ENCODE assay signal across 29 cellular contexts in the genomic region with DNA sequence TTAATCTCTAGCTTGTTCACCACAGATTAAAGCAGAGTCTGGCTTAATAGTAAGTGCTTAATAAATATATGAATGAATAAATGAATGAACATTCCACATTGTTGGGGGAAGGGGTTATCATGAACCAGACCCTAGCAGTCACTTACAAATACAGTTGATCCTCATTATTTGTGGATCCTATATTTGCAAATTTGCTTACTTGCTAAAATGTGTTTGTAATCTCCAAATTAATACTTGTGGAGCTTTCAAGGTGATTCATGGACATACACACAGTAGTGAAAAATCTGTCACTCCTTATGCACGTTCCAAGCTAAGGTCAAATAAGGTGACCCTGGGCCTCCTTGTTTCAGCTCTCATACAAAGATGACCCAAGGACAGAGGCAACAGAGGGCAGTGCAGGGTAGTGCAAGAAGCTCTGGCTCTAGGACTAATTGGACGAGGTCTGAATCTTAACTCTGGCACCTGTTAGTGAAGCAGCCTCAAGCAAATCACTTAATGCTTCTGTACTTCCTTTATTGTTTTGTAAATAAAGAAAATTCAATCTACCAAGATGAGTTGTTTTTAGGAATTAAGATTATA.
A peak's percentile ranks its signal among the peaks of the same experiment; 100 is the strongest.
DNase-seq lines count a peak whose midpoint lies in the region; ATAC-seq and TF ChIP-seq lines count a peak whose summit lies in the region.
"Had no signal": no experiment of that assay in that cellular context is flagged by ENCODE, and none has a peak within 500 bp of the region (broad histone marks: within the 10 kb centered on the region; RNA-seq: fewer than 3 reads in every experiment).

No MANE protein-coding gene starts in this region.

- no TSS peak for BruUV-seq in OCI-LY7 (replicated peaks; lab: Mats Ljungman, UMichigan)

- no peak overlapping the region for H3K4me2 ChIP-seq in OCI-LY7 (ENCODE audit: low read length)
- H3K4me2 ChIP-seq: smooth muscle cell had no signal

- WGBS in right cardiac atrium = 55% methylated on average over 2 of the region's 2 CpGs

- H3K79me2 ChIP-seq in OCI-LY7 (ENCODE audit: insufficient read depth, low read depth, low read length) = no peaks in the 10 kb centered on the region

- no peak overlapping the region for H2AFZ ChIP-seq in OCI-LY7 (ENCODE audit: low read length)
- H2AFZ ChIP-seq: GM23248 had no signal

- TF ChIP-seq CTCF in OCI-LY7 (conservative IDR thresholded peaks at IDR 0.05; ENCODE audit: low read length) = no peak
- TF ChIP-seq CTCF in left lung (IDR thresholded peaks at IDR 0.05) = no peak

- no peak overlapping the region for H3K4me3 Mint-ChIP-seq in activated naive CD4-positive, alpha-beta T cell treated with anti-CD3 and anti-CD28 coated beads, Interleukin-2, amount 10 ng/mL, durations not matched to agents 7 days and 5 days
- H3K4me3 Mint-ChIP-seq: activated CD4-positive, alpha-beta memory T cell treated with anti-CD3 and anti-CD28 coated beads for 36 hours; activated T-helper 1 cell treated with anti-CD3 and anti-CD28 coated beads, Interleukin-12 subunit alpha, Interleukin-12 subunit beta, Interleukin-2, Interleukin-4 antibody, amounts not matched to agents 30 ng/mL and 10 ng/mL and 1 ng/mL, durations not matched to agents 14 hours and 24 hours and 36 hours; central memory CD8-positive, alpha-beta T cell; dendritic cell treated with granulocyte-macrophage colony-stimulating factor and Interleukin-4, amounts not matched to agents 40 ng/mL and 50 ng/mL, for 4 days; HFFc6; nephron; T-helper 1 cell treated with Interleukin-12 subunit alpha and Interleukin-12 subunit beta and Interleukin-4 antibody, amounts not matched to agents 30 μg/mL and 1 μg/mL, for 36 hours had no signal

- no peaks in the 10 kb centered on the region for H3K9me3 Mint-ChIP-seq in activated naive CD4-positive, alpha-beta T cell treated with anti-CD3 and anti-CD28 coated beads, Interleukin-2, amount 10 ng/mL, durations not matched to agents 7 days and 5 days
- H3K9me3 Mint-ChIP-seq: activated CD4-positive, alpha-beta memory T cell treated with anti-CD3 and anti-CD28 coated beads for 36 hours; activated T-helper 1 cell treated with anti-CD3 and anti-CD28 coated beads, Interleukin-12 subunit alpha, Interleukin-12 subunit beta, Interleukin-2, Interleukin-4 antibody, amounts not matched to agents 30 ng/mL and 10 ng/mL and 1 ng/mL, durations not matched to agents 14 hours and 24 hours and 36 hours; central memory CD8-positive, alpha-beta T cell; dendritic cell treated with granulocyte-macrophage colony-stimulating factor and Interleukin-4, amounts not matched to agents 40 ng/mL and 50 ng/mL, for 4 days; HFFc6; T-helper 1 cell treated with Interleukin-12 subunit alpha and Interleukin-12 subunit beta and Interleukin-4 antibody, amounts not matched to agents 30 μg/mL and 1 μg/mL, for 36 hours had no signal

- peaks cover 8% of the 10 kb centered on the region for H3K27me3 Mint-ChIP-seq in activated naive CD4-positive, alpha-beta T cell treated with anti-CD3 and anti-CD28 coated beads, Interleukin-2, amount 10 ng/mL, durations not matched to agents 7 days and 5 days

- peak; percentile 46 for ATAC-seq in Right ventricle myocardium superior (ENCODE audit: poor library complexity)
- no peak for ATAC-seq in right cardiac atrium
- ATAC-seq in left lung = peak; percentile 80
- no peak for ATAC-seq in GM21390 (IDR thresholded peaks at IDR 0.05; ENCODE audit: unreplicated experiment)
- ATAC-seq in GM21786 (IDR thresholded peaks at IDR 0.05; ENCODE audit: unreplicated experiment) = no peak
- ATAC-seq in GM21717 (IDR thresholded peaks at IDR 0.05; ENCODE audit: unreplicated experiment) = no peak
- ATAC-seq: esophagus mucosa, mucosa of descending colon had no signal

- H3K27ac Mint-ChIP-seq in activated naive CD4-positive, alpha-beta T cell treated with anti-CD3 and anti-CD28 coated beads, Interleukin-2, amount 10 ng/mL, durations not matched to agents 7 days and 5 days = no peak overlapping the region
- H3K27ac Mint-ChIP-seq: activated CD4-positive, alpha-beta memory T cell treated with anti-CD3 and anti-CD28 coated beads for 36 hours; activated T-helper 1 cell treated with anti-CD3 and anti-CD28 coated beads, Interleukin-12 subunit alpha, Interleukin-12 subunit beta, Interleukin-2, Interleukin-4 antibody, amounts not matched to agents 30 ng/mL and 10 ng/mL and 1 ng/mL, durations not matched to agents 14 hours and 24 hours and 36 hours; dendritic cell treated with granulocyte-macrophage colony-stimulating factor and Interleukin-4, amounts not matched to agents 40 ng/mL and 50 ng/mL, for 4 days; HFFc6; nephron; T-helper 1 cell treated with Interleukin-12 subunit alpha and Interleukin-12 subunit beta and Interleukin-4 antibody, amounts not matched to agents 30 μg/mL and 1 μg/mL, for 36 hours had no signal

- H3K4me1 Mint-ChIP-seq in activated naive CD4-positive, alpha-beta T cell treated with anti-CD3 and anti-CD28 coated beads, Interleukin-2, amount 10 ng/mL, durations not matched to agents 7 days and 5 days = no peaks in the 10 kb centered on the region
- H3K4me1 Mint-ChIP-seq: central memory CD8-positive, alpha-beta T cell; nephron had no signal

- intact Hi-C loops in Right ventricle myocardium superior (cut with DNase I) (no loop called here), right cardiac atrium (cut with DNase I) (no loop called here), OCI-LY7 (cut with micrococcal nuclease; ENCODE audit: unreplicated experiment) (no loop called here), left lung (cut with DNase I) (no loop called here)

- no peaks in the 10 kb centered on the region for H4K20me1 ChIP-seq in OCI-LY7 (ENCODE audit: insufficient read depth, low read length)

- no peaks in the 10 kb centered on the region for H3K9me2 ChIP-seq in OCI-LY7 (ENCODE audit: insufficient read depth, low read length)

- H3K27me3 ChIP-seq in right cardiac atrium (ENCODE audit: control insufficient read depth, insufficient read depth) = no peaks in the 10 kb centered on the region
- peaks cover 0 to 4% of the 10 kb centered on the region in 2 donors for H3K27me3 ChIP-seq in left lung

- H3K27ac ChIP-seq in right cardiac atrium (ENCODE audit: low read length) = no peak overlapping the region
- H3K27ac ChIP-seq in OCI-LY7 (ENCODE audit: low read depth, low read length, poor library complexity, severe bottlenecking) = no peak overlapping the region
- no peak overlapping the region for H3K27ac ChIP-seq in left lung
- H3K27ac ChIP-seq: GM23248 had no signal

- H3K9me3 ChIP-seq in right cardiac atrium (ENCODE audit: control insufficient read depth, low read length) (no peaks in the 10 kb centered on the region), OCI-LY7 (ENCODE audit: low read length) (no peaks in the 10 kb centered on the region), left lung (no peaks in the 10 kb centered on the region)
- H3K9me3 ChIP-seq: mucosa of descending colon had no signal

- no peak for DNase-seq in Right ventricle myocardium superior
- DNase-seq in right cardiac atrium = no peak
- peak; percentile 2 for DNase-seq in OCI-LY7 (ENCODE audit: low spot score)
- no peak for DNase-seq in left lung
- no peak for DNase-seq in activated naive CD4-positive, alpha-beta T cell treated with anti-CD3 and anti-CD28 coated beads, Interleukin-2, amount 10 ng/mL, durations not matched to agents 7 days and 5 days
- DNase-seq: activated CD4-positive, alpha-beta memory T cell treated with anti-CD3 and anti-CD28 coated beads for 36 hours; activated CD4-positive, CD25-positive, alpha-beta regulatory T cell treated with anti-CD3 and anti-CD28 coated beads, Interleukin-2, amount 50 U/mL, for 72 hours; activated naive CD4-positive, alpha-beta T cell treated with Interleukin-2 at 50 U/mL for 16 hours; DMS153; GM23248; head of caudate nucleus; HFFc6; islet precursor cell; mucosa of descending colon; NCI-H1436 treated with DMSO at 0.1 percent for 48 hours; NCI-H2081 treated with DMSO at 0.1 percent for 48 hours; NCI-H2227 treated with DMSO at 0.1 percent for 48 hours; stimulated activated naive CD4-positive, alpha-beta T cell treated with Interleukin-2 at 50 U/mL for 16 hours had no signal

- POLR2A ChIA-PET in OCI-LY7 (lab: Charles Lee) = no interaction called here

- CTCF ChIA-PET in OCI-LY7 (lab: Charles Lee; ENCODE audit: unreplicated experiment) = interaction anchor here (0.5 to 0.6 kb wide), 2 partner anchors 35 to 594 kb away, joined by 3 read pairs; no protein-coding TSS in a partner anchor
- CTCF ChIA-PET in activated naive CD4-positive, alpha-beta T cell treated with anti-CD3 and anti-CD28 coated beads, Interleukin-2, amount 10 ng/mL, durations not matched to agents 7 days and 5 days (lab: Charles Lee) = no interaction called here

- H3K36me3 ChIP-seq in OCI-LY7 (ENCODE audit: insufficient read depth, low read length) (no peaks in the 10 kb centered on the region), left lung (no peaks in the 10 kb centered on the region)

- H3K4me1 ChIP-seq in right cardiac atrium (ENCODE audit: control insufficient read depth, insufficient read depth, low read length) = no peaks in the 10 kb centered on the region
- no peaks in the 10 kb centered on the region for H3K4me1 ChIP-seq in OCI-LY7 (ENCODE audit: insufficient read depth, low read length, poor library complexity, severe bottlenecking)
- no peaks in the 10 kb centered on the region for H3K4me1 ChIP-seq in left lung

- no peaks in the 10 kb centered on the region for H3K36me3 Mint-ChIP-seq in activated naive CD4-positive, alpha-beta T cell treated with anti-CD3 and anti-CD28 coated beads, Interleukin-2, amount 10 ng/mL, durations not matched to agents 7 days and 5 days
- H3K36me3 Mint-ChIP-seq: activated CD4-positive, alpha-beta memory T cell treated with anti-CD3 and anti-CD28 coated beads for 36 hours had no signal

- H3K4me3 ChIP-seq in right cardiac atrium (ENCODE audit: low read length) (no peak overlapping the region), OCI-LY7 (ENCODE audit: low read depth, low read length, poor library complexity, severe bottlenecking) (no peak overlapping the region), left lung (no peak overlapping the region)
- H3K4me3 ChIP-seq: GM23248, lung, mucosa of descending colon, smooth muscle cell had no signal

Comparison
In these comparisons a context has a peak if more than half of its experiments do, and no peak if none do; other contexts are left out.
1. ATAC-seq: peak in Right ventricle myocardium superior (single experiment) and left lung (single experiment); none in right cardiac atrium (0 of 2), GM21390 (single experiment), GM21786 (single experiment) and GM21717 (single experiment).